26 cellular contexts compared by ENCODE assay signal in the genomic region with DNA sequence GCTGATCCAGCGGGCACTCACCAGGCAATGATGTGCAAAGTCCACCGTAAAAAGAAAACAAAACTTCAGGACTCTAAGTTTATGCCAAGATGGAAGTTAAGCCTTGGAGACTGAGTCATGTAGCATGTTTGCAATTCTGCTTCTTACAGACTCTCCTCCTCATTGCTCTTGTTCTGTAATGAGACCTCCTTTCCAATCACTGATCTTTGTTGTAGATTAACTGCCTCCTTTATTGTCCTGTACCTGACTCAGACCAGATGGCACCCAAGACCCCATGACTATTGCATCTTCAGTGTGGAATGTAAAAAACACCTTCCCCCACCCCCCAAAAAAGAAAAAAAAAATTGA. TPM values are rescaled to one million over a fixed set of nuclear protein-coding genes. Genes with fewer than 3 reads are reported as not detected.
A peak's percentile ranks its signal among the peaks of the same experiment; 100 is the strongest.
DNase-seq lines count a peak whose midpoint lies in the region; ATAC-seq, FAIRE-seq and TF ChIP-seq lines count a peak whose summit lies in the region.
"Had no signal": no experiment of that assay in that cellular context is flagged by ENCODE, and none has a peak within 500 bp of the region (broad histone marks: within the 10 kb centered on the region; RNA-seq: fewer than 3 reads in every experiment).

No MANE protein-coding gene starts in this region.

- H3K79me2 ChIP-seq in GM23248 (ENCODE audit: insufficient read depth): no peaks in the 10 kb centered on the region
- H3K79me2 ChIP-seq in osteoblast (ENCODE audit: insufficient read depth, low read length): no peaks in the 10 kb centered on the region

- no peak for FAIRE-seq in GM19239 (lab: Jason Lieb, UNC)

- 25 to 37% methylated on average over 2 of the region's 2 CpGs for whole genome bisulfite sequencing in GM23248 (ENCODE audit: low coverage in 1 of 2, low lambda C conversion rate in 2 of 2, missing lambda C conversion rate in 2 of 2), 2 experiments

- peaks cover 7% of the 10 kb centered on the region for H3K36me3 Mint-ChIP-seq in central memory CD8-positive, alpha-beta T cell (ENCODE audit: insufficient read depth)
- H3K36me3 Mint-ChIP-seq: activated naive CD8-positive, alpha-beta T cell treated with anti-CD3 and anti-CD28 coated beads, Interleukin-2, amount 10 ng/mL, durations not matched to agents 7 days and 5 days; immature natural killer cell had no signal

- H3K36me3 ChIP-seq in GM23248 (ENCODE audit: low read depth) (no peaks in the 10 kb centered on the region), kidney epithelial cell (ENCODE audit: control insufficient read depth, insufficient read depth, low read length) (no peaks in the 10 kb centered on the region), osteoblast (ENCODE audit: insufficient read depth, low read length) (no peaks in the 10 kb centered on the region)
- H3K36me3 ChIP-seq: brain microvascular endothelial cell, lower lobe of right lung, neutrophil, thyroid gland had no signal

- H3K9ac ChIP-seq in GM23248: no peak overlapping the region

- H4K20me1 ChIP-seq in GM23248 (ENCODE audit: insufficient read depth): no peaks in the 10 kb centered on the region
- no peaks in the 10 kb centered on the region for H4K20me1 ChIP-seq in osteoblast (ENCODE audit: insufficient read depth, low read length)

- no peaks in the 10 kb centered on the region for H3K27me3 Mint-ChIP-seq in central memory CD8-positive, alpha-beta T cell
- H3K27me3 Mint-ChIP-seq: activated naive CD8-positive, alpha-beta T cell treated with anti-CD3 and anti-CD28 coated beads, Interleukin-2, amount 10 ng/mL, durations not matched to agents 7 days and 5 days; CD8-positive, alpha-beta memory T cell had no signal

- H3K27ac Mint-ChIP-seq in central memory CD8-positive, alpha-beta T cell (ENCODE audit: low read depth): peak overlapping the region; percentile 46
- H3K27ac Mint-ChIP-seq: activated naive CD8-positive, alpha-beta T cell treated with anti-CD3 and anti-CD28 coated beads, Interleukin-2, amount 10 ng/mL, durations not matched to agents 7 days and 5 days; activated T-helper 2 cell treated with anti-CD3 and anti-CD28 coated beads, Interferon-gamma antibody, Interleukin-2, Interleukin-4, amounts not matched to agents 10 μg/mL and 5 μg/mL and 100 μg/mL, durations not matched to agents 14 hours and 24 hours and 36 hours; immature natural killer cell had no signal

- H3K4me2 ChIP-seq in GM23248 (ENCODE audit: unreplicated experiment): no peak overlapping the region
- H3K4me2 ChIP-seq in osteoblast (ENCODE audit: insufficient read depth, low read length): peak overlapping the region; percentile 42

- H3K4me3 Mint-ChIP-seq in central memory CD8-positive, alpha-beta T cell: no peak overlapping the region
- H3K4me3 Mint-ChIP-seq: activated naive CD8-positive, alpha-beta T cell treated with anti-CD3 and anti-CD28 coated beads, Interleukin-2, amount 10 ng/mL, durations not matched to agents 7 days and 5 days; CD8-positive, alpha-beta memory T cell; immature natural killer cell had no signal

- H3K27ac ChIP-seq in GM23248 (no peak overlapping the region), osteoblast (ENCODE audit: low read depth, low read length) (no peak overlapping the region)
- H3K27ac ChIP-seq: brain microvascular endothelial cell, coronary artery, heart right ventricle, lower lobe of right lung, neutrophil, spleen had no signal

- no peaks in the 10 kb centered on the region for H3K4me1 ChIP-seq in GM23248 (ENCODE audit: insufficient read depth)
- no peaks in the 10 kb centered on the region for H3K4me1 ChIP-seq in osteoblast (ENCODE audit: insufficient read depth, low read length)
- H3K4me1 ChIP-seq: heart right ventricle, lower lobe of right lung, spleen had no signal

- H3K9me3 ChIP-seq in GM23248 (ENCODE audit: low read depth) (no peaks in the 10 kb centered on the region), osteoblast (ENCODE audit: low read depth, low read length) (no peaks in the 10 kb centered on the region)
- H3K9me3 ChIP-seq: heart right ventricle, lower lobe of right lung, neutrophil, spleen, thyroid gland had no signal

- no peak for TF ChIP-seq CTCF in kidney epithelial cell (IDR thresholded peaks at IDR 0.05; ENCODE audit: insufficient read depth, low read length, poor library complexity, severe bottlenecking)
- no peak for TF ChIP-seq CTCF in osteoblast (IDR thresholded peaks at IDR 0.05; ENCODE audit: extremely low read depth, low read depth, low read length)

- H2AFZ ChIP-seq in GM23248 (no peak overlapping the region), osteoblast (ENCODE audit: low read length) (no peak overlapping the region)

- no peaks in the 10 kb centered on the region for H3K4me1 Mint-ChIP-seq in central memory CD8-positive, alpha-beta T cell
- H3K4me1 Mint-ChIP-seq: activated naive CD8-positive, alpha-beta T cell treated with anti-CD3 and anti-CD28 coated beads, Interleukin-2, amount 10 ng/mL, durations not matched to agents 7 days and 5 days; CD8-positive, alpha-beta memory T cell; immature natural killer cell had no signal

- no peaks in the 10 kb centered on the region for H3K9me3 Mint-ChIP-seq in central memory CD8-positive, alpha-beta T cell
- H3K9me3 Mint-ChIP-seq: activated naive CD8-positive, alpha-beta T cell treated with anti-CD3 and anti-CD28 coated beads, Interleukin-2, amount 10 ng/mL, durations not matched to agents 7 days and 5 days; activated T-helper 2 cell treated with anti-CD3 and anti-CD28 coated beads, Interferon-gamma antibody, Interleukin-2, Interleukin-4, amounts not matched to agents 10 μg/mL and 5 μg/mL and 100 μg/mL, durations not matched to agents 14 hours and 24 hours and 36 hours; immature natural killer cell had no signal

- in situ Hi-C loops in GM23248 (cut with MboI): no loop called here

- DNase-seq in GM23248: peak; percentile 54
- DNase-seq in central memory CD8-positive, alpha-beta T cell (ENCODE audit: low spot score in 2 of 2): no peak
- DNase-seq in kidney epithelial cell (ENCODE audit: low read depth): peak; percentile 92
- DNase-seq in osteoblast (ENCODE audit: insufficient read length, low spot score, missing footprints): peak; percentile 82
- no peak for DNase-seq in CD1c-positive myeloid dendritic cell (ENCODE audit: extremely low spot score)
- DNase-seq in GM19239 (ENCODE audit: insufficient read length, low spot score): no peak
- DNase-seq: activated CD4-positive, alpha-beta T cell treated with anti-CD3 and anti-CD28 coated beads, Interleukin-2, amount 50 U/mL, for 1 hour; activated naive CD8-positive, alpha-beta T cell treated with anti-CD3 and anti-CD28 coated beads, Interleukin-2, amount 10 ng/mL, durations not matched to agents 7 days and 5 days; brain microvascular endothelial cell; CD8-positive, alpha-beta memory T cell; DND-41; GOT3; heart right ventricle; immature natural killer cell; lower lobe of right lung; NCI-H2081; spleen; stimulated activated CD4-positive, alpha-beta T cell treated with anti-CD3 and anti-CD28 coated beads, Interleukin-4, amount 100 ng/mL, for 1 hour; stimulated activated naive CD4-positive, alpha-beta T cell treated with Interleukin-2 at 50 U/mL for 16 hours; thyroid gland had no signal

- H3K27me3 ChIP-seq in GM23248 (replicated peaks; ENCODE audit: insufficient read depth): no peaks in the 10 kb centered on the region
- no peaks in the 10 kb centered on the region for H3K27me3 ChIP-seq in kidney epithelial cell (ENCODE audit: control insufficient read depth, insufficient read depth, low read length)
- no peaks in the 10 kb centered on the region for H3K27me3 ChIP-seq in osteoblast (ENCODE audit: insufficient read depth, low read length)
- H3K27me3 ChIP-seq: brain microvascular endothelial cell, heart right ventricle, neutrophil, spleen, thyroid gland had no signal

- ATAC-seq in central memory CD8-positive, alpha-beta T cell (replicated peaks; ENCODE audit: extremely low read depth, poor library complexity, severe bottlenecking): no peak
- ATAC-seq in GM19463 (IDR thresholded peaks at IDR 0.05; ENCODE audit: unreplicated experiment): no peak
- no peak for ATAC-seq in HG03039 (IDR thresholded peaks at IDR 0.05; ENCODE audit: unreplicated experiment)
- ATAC-seq: lower lobe of right lung had no signal

- H3K4me3 ChIP-seq in GM23248 (no peak overlapping the region), kidney epithelial cell (ENCODE audit: low read depth, low read length) (no peak overlapping the region), osteoblast (ENCODE audit: insufficient read depth, low read length) (no peak overlapping the region)
- H3K4me3 ChIP-seq: coronary artery, heart right ventricle, lower lobe of right lung, spleen, thyroid gland had no signal

- H3K9me2 ChIP-seq in GM23248 (ENCODE audit: insufficient read depth): no peaks in the 10 kb centered on the region

- peaks cover 8% of the 10 kb centered on the region; the same call in 1 of the 2 replicates for H3F3A ChIP-seq in GM23248 (ENCODE audit: insufficient read depth)

RNA-seq across cellular contexts. Expression of a gene that starts 11.2 kb away (rescaled TPM):
- total RNA-seq in GM23248 (2014; rRNA removed; shearing (Covaris generic)): 38.3 and 40.2 TPM in 2 replicates
- polyA plus RNA-seq in GM23248 (2016; fragmentation: Nextera tagmentation; extraction: Ambion mirVana): 27.8 TPM in 2 replicates
- total RNA-seq in kidney epithelial cell (142 and 152 TPM in 2 replicates), osteoblast (114 and 117 TPM in 2 replicates)

RNA-seq across cellular contexts. Expression of a gene that starts 23.9 kb away (rescaled TPM):
- total RNA-seq in GM23248 (2014; rRNA removed; shearing (Covaris generic)): 104 and 124 TPM in 2 replicates
- polyA plus RNA-seq in GM23248 (2016; fragmentation: Nextera tagmentation; extraction: Ambion mirVana): 58.0 and 61.3 TPM in 2 replicates
- total RNA-seq in kidney epithelial cell (68.3 and 79.1 TPM in 2 replicates), osteoblast (45.7 and 59.7 TPM in 2 replicates)

RNA-seq across cellular contexts. Expression of a gene that starts 27.3 kb away (rescaled TPM):
- not detected in 2 replicates for total RNA-seq in GM23248 (2014; rRNA removed; shearing (Covaris generic))
- polyA plus RNA-seq in GM23248 (2016; fragmentation: Nextera tagmentation; extraction: Ambion mirVana): not detected in 2 replicates
- total RNA-seq in kidney epithelial cell (17.7 and 26.1 TPM in 2 replicates), osteoblast (not detected in 2 replicates)
- total RNA-seq: activated naive CD8-positive, alpha-beta T cell treated with anti-CD3 and anti-CD28 coated beads, Interleukin-2, amount 10 ng/mL, durations not matched to agents 7 days and 5 days; CD8-positive, alpha-beta memory T cell; T-helper 2 cell treated with Interferon-gamma antibody and Interleukin-4, amounts not matched to agents 100 ng/mL and 5 ng/mL, for 36 hours had no signal
- polyA plus RNA-seq: CD8-positive, alpha-beta memory T cell; immature natural killer cell had no signal

RNA-seq across cellular contexts. Expression of a gene that starts 36.1 kb away (rescaled TPM):
- 86.1 and 107 TPM in 2 replicates for total RNA-seq in GM23248 (2014; rRNA removed; shearing (Covaris generic))
- 67.5 and 76.3 TPM in 2 replicates for polyA plus RNA-seq in GM23248 (2016; fragmentation: Nextera tagmentation; extraction: Ambion mirVana)
- total RNA-seq in kidney epithelial cell (54.6 and 67.0 TPM in 2 replicates), osteoblast (33.3 and 36.9 TPM in 2 replicates)

RNA-seq across cellular contexts. Expression of a gene that starts 36.4 kb away (rescaled TPM):
- total RNA-seq in GM23248 (2014; rRNA removed; shearing (Covaris generic)): 1.3 and 1.7 TPM in 2 replicates
- 0.85 and 0.91 TPM in 2 replicates for polyA plus RNA-seq in GM23248 (2016; fragmentation: Nextera tagmentation; extraction: Ambion mirVana)
- total RNA-seq in kidney epithelial cell (0.46 and 1.1 TPM in 2 replicates), osteoblast (0.29 and 0.72 TPM in 2 replicates)

Comparison
In these comparisons a context has a peak if more than half of its experiments do, and no peak if none do; other contexts are left out.
1. DNase-seq: peak in GM23248 (single experiment), kidney epithelial cell (single experiment) and osteoblast (single experiment); none in central memory CD8-positive, alpha-beta T cell (0 of 2), CD1c-positive myeloid dendritic cell (single experiment) and GM19239 (single experiment).
2. RNA of a gene that starts 27.3 kb away (total RNA-seq): 17.7 to 26.1 TPM in kidney epithelial cell; not detected in GM23248 and not detected in osteoblast; every median in the first group is over 10 times any median in the second.